Comparison of ENCODE assay signal across 27 cellular contexts in the genomic region with DNA sequence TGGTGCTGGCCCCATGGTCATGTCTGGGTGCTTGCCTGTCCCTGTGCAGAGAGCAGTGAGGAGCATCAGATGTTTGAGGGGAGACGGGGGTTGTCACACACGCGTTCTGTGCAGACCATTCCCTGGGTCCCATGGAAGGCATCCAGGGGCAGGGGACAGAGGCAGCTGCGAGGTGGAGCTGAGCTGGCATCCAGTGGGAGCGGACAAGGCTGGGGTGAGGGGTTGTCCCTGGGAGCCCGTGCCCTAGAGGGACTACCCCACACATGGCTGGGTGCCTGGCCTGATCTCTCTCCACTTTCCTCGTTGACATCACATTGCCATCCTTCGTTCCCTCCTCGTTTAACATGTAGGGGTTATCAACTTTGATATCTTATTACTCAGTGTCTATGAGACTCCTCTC.
"Had no signal": no experiment of that assay in that cellular context is flagged by ENCODE, and none has a peak within 500 bp of the region (broad histone marks: within the 10 kb centered on the region; RNA-seq: fewer than 3 reads in every experiment).

No MANE protein-coding gene starts in this region.

- H3K4me1 ChIP-seq: colonic mucosa, gastrocnemius medialis, left lung, lower lobe of right lung had no signal

- H3K36me3 Mint-ChIP-seq: mesothelial cell of epicardium had no signal

- H3K4me3 ChIP-seq: colonic mucosa, esophagus squamous epithelium, gastrocnemius medialis, heart right ventricle, left lung, lower lobe of right lung, mucosa of descending colon had no signal

- H3K27me3 Mint-ChIP-seq: dendritic cell treated with granulocyte-macrophage colony-stimulating factor and Interleukin-4, amounts not matched to agents 40 ng/mL and 50 ng/mL, for 4 days had no signal

- H3K9me3 ChIP-seq: colonic mucosa, esophagus squamous epithelium, gastrocnemius medialis, heart right ventricle, lower lobe of right lung, mucosa of descending colon had no signal

- H3K27ac Mint-ChIP-seq: dendritic cell treated with granulocyte-macrophage colony-stimulating factor and Interleukin-4, amounts not matched to agents 40 ng/mL and 50 ng/mL, for 4 days; effector memory CD8-positive, alpha-beta T cell; endodermal cell; mesothelial cell of epicardium had no signal

- FAIRE-seq: endometrium, islet of Langerhans, keratinocyte had no signal

- H3K36me3 ChIP-seq: colonic mucosa, esophagus squamous epithelium, gastrocnemius medialis, heart right ventricle, left lung, lower lobe of right lung had no signal

- H3K4me3 Mint-ChIP-seq: dendritic cell treated with granulocyte-macrophage colony-stimulating factor and Interleukin-4, amounts not matched to agents 40 ng/mL and 50 ng/mL, for 4 days; effector memory CD8-positive, alpha-beta T cell; endodermal cell; mesothelial cell of epicardium had no signal

- H3K27me3 ChIP-seq: colonic mucosa, gastrocnemius medialis had no signal

- H3K27ac ChIP-seq: colonic mucosa, epithelial cell of prostate, esophagus squamous epithelium, gastrocnemius medialis, heart right ventricle, left lung, lower lobe of right lung had no signal

- H3K9me3 Mint-ChIP-seq: dendritic cell treated with granulocyte-macrophage colony-stimulating factor and Interleukin-4, amounts not matched to agents 40 ng/mL and 50 ng/mL, for 4 days; effector memory CD8-positive, alpha-beta T cell; endodermal cell; mesothelial cell of epicardium had no signal

- DNase-seq: cerebellar nuclear complex; colonic mucosa; cortex of kidney; effector CD8-positive, alpha-beta T cell; effector memory CD8-positive, alpha-beta T cell; endodermal cell; erythroblast; esophagus squamous epithelium; foreskin fibroblast; foreskin melanocyte; gastrocnemius medialis; glutamatergic neuron; head of caudate nucleus; heart right ventricle; hippocampal formation; left cardiac atrium; left lung; left ventricle myocardium superior; lower lobe of right lung; mesenchymal stem cell had no signal
